In the genomic region with DNA sequence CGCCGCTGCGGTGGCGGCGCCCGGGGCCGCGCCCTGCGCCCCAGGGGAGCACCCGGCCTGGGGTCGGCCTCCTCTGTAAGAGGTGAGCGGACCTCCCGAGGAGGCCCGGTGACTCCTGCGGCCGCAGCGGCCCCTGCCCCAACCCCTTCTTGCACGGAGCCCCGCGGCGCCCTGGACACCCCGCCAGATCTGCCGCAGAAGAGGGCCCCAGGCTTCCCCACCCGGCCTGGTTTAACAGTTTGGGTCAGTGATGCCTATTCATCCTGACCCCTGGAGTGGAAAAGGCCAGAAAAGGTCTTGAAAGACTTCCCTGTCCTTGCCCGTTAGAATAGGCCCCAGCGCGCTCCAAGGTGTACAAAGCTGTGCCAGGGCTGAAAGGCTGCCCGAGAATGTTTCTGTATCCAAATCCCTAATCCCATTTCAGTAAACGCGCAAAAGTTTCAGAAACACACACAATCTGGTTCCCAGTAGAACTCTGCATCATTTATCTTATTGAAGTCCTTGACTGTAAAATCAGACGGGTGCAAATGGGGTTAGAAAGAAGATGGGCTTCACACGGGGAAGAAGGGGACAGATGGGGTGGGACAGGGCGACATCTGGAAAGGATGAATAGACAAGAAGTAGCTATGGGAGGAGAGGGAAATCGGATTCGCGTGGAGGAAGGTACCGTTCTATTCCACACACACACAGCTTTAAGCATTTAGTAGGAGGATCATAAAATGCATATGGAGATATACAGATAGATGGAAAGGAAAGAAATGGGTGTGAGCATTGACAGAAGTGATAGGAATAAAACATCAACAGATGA, we compare ENCODE assay signal across 8 cellular contexts. TPM values are rescaled to one million over a fixed set of nuclear protein-coding genes. Genes with fewer than 3 reads are reported as not detected.
DNase-seq lines count a peak whose midpoint lies in the region; ATAC-seq, FAIRE-seq and TF ChIP-seq lines count a peak whose summit lies in the region.

No MANE protein-coding gene starts in this region.

- H2AFZ ChIP-seq in fibroblast of lung (ENCODE audit: low read length) = peak overlapping the region; percentile 63

- H3K27me3 ChIP-seq in H7 (ENCODE audit: control insufficient read depth, insufficient read depth, low read length) (peaks cover 5% of the 10 kb centered on the region), fibroblast of lung (ENCODE audit: control insufficient read depth, insufficient read depth, low read length) (no peaks in the 10 kb centered on the region), neutrophil (peaks cover 30% of the 10 kb centered on the region)

- DNase-seq in AG09309 (ENCODE audit: low read depth) (no peak), H7 (no peak), fibroblast of lung (ENCODE audit: low read depth in 2 of 2) (peak in 1 of 2 donors; percentile 21), omental fat pad (ENCODE audit: low spot score) (no peak), NCI-H1105 treated with DMSO at 0.1 percent for 48 hours (lab: John Stamatoyannopoulos, UW) (no peak), HTR-8/SVneo (ENCODE audit: insufficient read length, low spot score) (no peak)

- H3K9me3 ChIP-seq in fibroblast of lung (ENCODE audit: control insufficient read depth, insufficient read depth, low read depth, low read length) (no peaks in the 10 kb centered on the region), neutrophil (no peaks in the 10 kb centered on the region)

- peaks cover 2% of the 10 kb centered on the region for H4K20me1 ChIP-seq in fibroblast of lung (ENCODE audit: control insufficient read depth, extremely low read depth, insufficient read depth, low read length)

- H3K27ac ChIP-seq in fibroblast of lung (ENCODE audit: insufficient read depth, low read length) (peak overlapping the region; percentile 95), neutrophil (peak overlapping the region; percentile 87)

- H3K4me2 ChIP-seq in fibroblast of lung (ENCODE audit: extremely low read depth, insufficient read depth, low read length) = peak overlapping the region; percentile 84

- H3K36me3 ChIP-seq in H7 (replicated peaks; ENCODE audit: control insufficient read depth, insufficient read depth, low read length) (no peaks in the 10 kb centered on the region), fibroblast of lung (ENCODE audit: control insufficient read depth, insufficient read depth, low read length) (no peaks in the 10 kb centered on the region), neutrophil (no peaks in the 10 kb centered on the region)

- no peak for TF ChIP-seq CTCF in AG09309 (IDR thresholded peaks at IDR 0.05; ENCODE audit: control insufficient read depth, insufficient read depth, low read depth, low read length, missing control alignments)
- TF ChIP-seq CTCF in WI38 (IDR thresholded peaks at IDR 0.05; ENCODE audit: low read depth, low read length) = no peak
- TF ChIP-seq CTCF in fibroblast of lung (conservative IDR thresholded peaks at IDR 0.05 in 1 of 2, IDR thresholded peaks at IDR 0.05 in 1 of 2; ENCODE audit: low read depth in 1 of 2, low read length in 2 of 2) = no peak
- no peak for TF ChIP-seq CTCF in neutrophil (IDR thresholded peaks at IDR 0.05)
- TF ChIP-seq CTCF in omental fat pad (IDR thresholded peaks at IDR 0.05) = no peak

- H3K4me3 ChIP-seq in AG09309 (ENCODE audit: control insufficient read depth, low read depth, low read length) = peak overlapping the region; percentile 51
- peak overlapping the region; percentile 58 for H3K4me3 ChIP-seq in H7 (ENCODE audit: insufficient read depth, low read depth, low read length)
- H3K4me3 ChIP-seq in WI38 (ENCODE audit: low read depth, low read length) = peak overlapping the region; percentile 57
- peak overlapping the region in 3 of 4 experiments; percentile 37 to 52 (median 46) for H3K4me3 ChIP-seq in fibroblast of lung (replicated peaks in 1 of 4; ENCODE audit: control extremely low read depth in 1 of 4, insufficient read depth in 1 of 4, low read depth in 3 of 4, low read length in 4 of 4)
- H3K4me3 ChIP-seq in neutrophil (ENCODE audit: low read depth in 1 of 2, low read length in 1 of 2) = peak overlapping the region; percentile 80 to 96

- peak overlapping the region; percentile 86 for H3K9ac ChIP-seq in fibroblast of lung (ENCODE audit: insufficient read depth, low read length)

- no peak for FAIRE-seq in HTR-8/SVneo (lab: Jason Lieb, UNC)

- H3K4me1 ChIP-seq in fibroblast of lung (ENCODE audit: control insufficient read depth, extremely low read depth, insufficient read depth, low read length) (peaks cover 8% of the 10 kb centered on the region), neutrophil (ENCODE audit: control insufficient read depth in 1 of 2, insufficient read depth in 1 of 2, low read depth in 1 of 2, low read length in 1 of 2) (peaks cover 14 to 16% of the 10 kb centered on the region in 2 experiments)

- no peak for ATAC-seq in omental fat pad (ENCODE audit: low FRiP score)

- peaks cover 23% of the 10 kb centered on the region for H3K79me2 ChIP-seq in fibroblast of lung (ENCODE audit: control insufficient read depth, insufficient read depth, low read length)

RNA-seq across cellular contexts. Expression of a gene that starts 1.1 kb away (rescaled TPM):
- total RNA-seq in H7 (2014; rRNA removed; shearing (Covaris generic)) = 26.1 and 38.8 TPM in 2 replicates
- 30.8 and 44.4 TPM in 2 replicates for total RNA-seq in fibroblast of lung
- 47.5 and 63.1 TPM in 2 replicates for polyA plus RNA-seq in fibroblast of lung
- 33.1 and 46.6 TPM in 2 replicates for polyA plus RNA-seq in fibroblast of lung (2012)
- 40.9 and 75.2 TPM in 2 replicates for polyA minus RNA-seq in fibroblast of lung (ENCODE audit: low replicate concordance)
- total RNA-seq in omental fat pad = 10 to 100 TPM; 25.9 to 94.6 (median 41.8) TPM
